1 cellular context compared by ENCODE assay signal in the genomic region with DNA sequence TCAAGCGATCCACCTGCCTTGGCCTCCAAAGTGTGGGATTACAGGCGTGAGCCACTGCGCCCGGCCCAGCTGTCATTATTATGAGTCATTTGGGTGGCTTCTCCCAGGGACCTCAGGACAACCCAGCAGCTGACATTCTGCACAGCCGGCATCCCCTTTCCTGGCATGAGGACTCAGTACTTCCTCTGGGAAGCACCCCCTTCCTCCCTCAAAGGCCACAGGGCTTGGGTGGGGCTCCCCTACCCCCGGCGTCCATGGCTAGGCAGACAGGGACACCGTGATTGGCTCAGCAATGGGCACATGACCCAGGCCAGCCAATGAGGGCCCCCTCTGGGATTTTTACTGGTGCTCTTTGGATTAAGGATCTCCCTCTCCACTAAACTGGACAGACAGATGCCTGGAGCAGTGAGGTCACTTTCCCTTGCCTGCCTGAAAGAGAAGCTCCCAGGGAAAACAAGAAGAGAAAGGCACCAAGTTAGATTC.
TF ChIP-seq lines count a peak whose summit lies in the region.

No MANE protein-coding gene starts in this region.

TF ChIP-seq in HepG2, 621 proteins besides CTCF, POLR2A, EP300 and RAD21:
- TF ChIP-seq, protein P1, sequence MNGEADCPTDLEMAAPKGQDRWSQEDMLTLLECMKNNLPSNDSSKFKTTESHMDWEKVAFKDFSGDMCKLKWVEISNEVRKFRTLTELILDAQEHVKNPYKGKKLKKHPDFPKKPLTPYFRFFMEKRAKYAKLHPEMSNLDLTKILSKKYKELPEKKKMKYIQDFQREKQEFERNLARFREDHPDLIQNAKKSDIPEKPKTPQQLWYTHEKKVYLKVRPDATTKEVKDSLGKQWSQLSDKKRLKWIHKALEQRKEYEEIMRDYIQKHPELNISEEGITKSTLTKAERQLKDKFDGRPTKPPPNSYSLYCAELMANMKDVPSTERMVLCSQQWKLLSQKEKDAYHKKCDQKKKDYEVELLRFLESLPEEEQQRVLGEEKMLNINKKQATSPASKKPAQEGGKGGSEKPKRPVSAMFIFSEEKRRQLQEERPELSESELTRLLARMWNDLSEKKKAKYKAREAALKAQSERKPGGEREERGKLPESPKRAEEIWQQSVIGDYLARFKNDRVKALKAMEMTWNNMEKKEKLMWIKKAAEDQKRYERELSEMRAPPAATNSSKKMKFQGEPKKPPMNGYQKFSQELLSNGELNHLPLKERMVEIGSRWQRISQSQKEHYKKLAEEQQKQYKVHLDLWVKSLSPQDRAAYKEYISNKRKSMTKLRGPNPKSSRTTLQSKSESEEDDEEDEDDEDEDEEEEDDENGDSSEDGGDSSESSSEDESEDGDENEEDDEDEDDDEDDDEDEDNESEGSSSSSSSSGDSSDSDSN (CRISPR knock-in tag; IDR thresholded peaks at IDR 0.05) = no peak
- TF ChIP-seq, protein P2, sequence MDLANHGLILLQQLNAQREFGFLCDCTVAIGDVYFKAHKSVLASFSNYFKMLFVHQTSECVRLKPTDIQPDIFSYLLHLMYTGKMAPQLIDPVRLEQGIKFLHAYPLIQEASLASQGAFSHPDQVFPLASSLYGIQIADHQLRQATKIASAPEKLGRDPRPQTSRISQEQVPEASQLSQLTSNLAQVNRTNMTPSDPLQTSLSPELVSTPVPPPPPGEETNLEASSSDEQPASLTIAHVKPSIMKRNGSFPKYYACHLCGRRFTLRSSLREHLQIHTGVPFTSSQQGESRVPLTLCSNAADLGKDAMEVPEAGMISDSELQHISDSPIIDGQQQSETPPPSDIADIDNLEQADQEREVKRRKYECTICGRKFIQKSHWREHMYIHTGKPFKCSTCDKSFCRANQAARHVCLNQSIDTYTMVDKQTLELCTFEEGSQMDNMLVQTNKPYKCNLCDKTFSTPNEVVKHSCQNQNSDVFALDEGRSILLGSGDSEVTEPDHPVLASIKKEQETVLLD (CRISPR knock-in tag; IDR thresholded peaks at IDR 0.05; ENCODE audit: low read depth) = no peak
- TF ChIP-seq GFI1 (CRISPR knock-in tag; IDR thresholded peaks at IDR 0.05; ENCODE audit: borderline replicate concordance) = no peak
- TF ChIP-seq NFYB (CRISPR knock-in tag; IDR thresholded peaks at IDR 0.05) = peak; percentile 68
- TF ChIP-seq, protein P3, sequence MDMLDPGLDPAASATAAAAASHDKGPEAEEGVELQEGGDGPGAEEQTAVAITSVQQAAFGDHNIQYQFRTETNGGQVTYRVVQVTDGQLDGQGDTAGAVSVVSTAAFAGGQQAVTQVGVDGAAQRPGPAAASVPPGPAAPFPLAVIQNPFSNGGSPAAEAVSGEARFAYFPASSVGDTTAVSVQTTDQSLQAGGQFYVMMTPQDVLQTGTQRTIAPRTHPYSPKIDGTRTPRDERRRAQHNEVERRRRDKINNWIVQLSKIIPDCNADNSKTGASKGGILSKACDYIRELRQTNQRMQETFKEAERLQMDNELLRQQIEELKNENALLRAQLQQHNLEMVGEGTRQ (IDR thresholded peaks at IDR 0.05; ENCODE audit: low read depth, low read length) = peak; percentile 41
- TF ChIP-seq, protein P3 (CRISPR knock-in tag; IDR thresholded peaks at IDR 0.05; ENCODE audit: borderline replicate concordance) = peak; percentile 82; the same call in 1 of the 2 replicates
- TF ChIP-seq ZNF674 (CRISPR knock-in tag; IDR thresholded peaks at IDR 0.05; ENCODE audit: low read depth) = no peak
- TF ChIP-seq, protein P4, sequence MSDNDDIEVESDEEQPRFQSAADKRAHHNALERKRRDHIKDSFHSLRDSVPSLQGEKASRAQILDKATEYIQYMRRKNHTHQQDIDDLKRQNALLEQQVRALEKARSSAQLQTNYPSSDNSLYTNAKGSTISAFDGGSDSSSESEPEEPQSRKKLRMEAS (IDR thresholded peaks at IDR 0.05) = no peak
- TF ChIP-seq NFYC (CRISPR knock-in tag; IDR thresholded peaks at IDR 0.05) = peak; percentile 77
- TF ChIP-seq, protein P5, sequence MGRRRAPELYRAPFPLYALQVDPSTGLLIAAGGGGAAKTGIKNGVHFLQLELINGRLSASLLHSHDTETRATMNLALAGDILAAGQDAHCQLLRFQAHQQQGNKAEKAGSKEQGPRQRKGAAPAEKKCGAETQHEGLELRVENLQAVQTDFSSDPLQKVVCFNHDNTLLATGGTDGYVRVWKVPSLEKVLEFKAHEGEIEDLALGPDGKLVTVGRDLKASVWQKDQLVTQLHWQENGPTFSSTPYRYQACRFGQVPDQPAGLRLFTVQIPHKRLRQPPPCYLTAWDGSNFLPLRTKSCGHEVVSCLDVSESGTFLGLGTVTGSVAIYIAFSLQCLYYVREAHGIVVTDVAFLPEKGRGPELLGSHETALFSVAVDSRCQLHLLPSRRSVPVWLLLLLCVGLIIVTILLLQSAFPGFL (CRISPR knock-in tag; IDR thresholded peaks at IDR 0.05) = no peak
- no peak for TF ChIP-seq KDM5A (IDR thresholded peaks at IDR 0.05; ENCODE audit: borderline replicate concordance, low read length)
- no peak for TF ChIP-seq ZNF713 (CRISPR knock-in tag; IDR thresholded peaks at IDR 0.05)
- no peak for TF ChIP-seq ZMYM3 (CRISPR knock-in tag; IDR thresholded peaks at IDR 0.05)
